17 cellular contexts compared by ENCODE assay signal in genomic region chr4:93469560-93469959, GRCh38.
"Had no signal": no experiment of that assay in that cellular context is flagged by ENCODE, and none has a peak within 500 bp of the region (broad histone marks: within the 10 kb centered on the region; RNA-seq: fewer than 3 reads in every experiment).

No MANE protein-coding gene starts in this region.

- H3K27ac ChIP-seq: epithelial cell of prostate, esophagus muscularis mucosa, gastroesophageal sphincter, right atrium auricular region had no signal

- H3K27me3 ChIP-seq: esophagus muscularis mucosa, gastroesophageal sphincter, right atrium auricular region had no signal

- ATAC-seq: effector memory CD8-positive, alpha-beta T cell; gastroesophageal sphincter; left lobe of liver; mucosa of descending colon; naive thymus-derived CD8-positive, alpha-beta T cell had no signal

- H3K4me1 ChIP-seq: esophagus muscularis mucosa, gastroesophageal sphincter, right atrium auricular region had no signal

- H3K9me3 ChIP-seq: esophagus muscularis mucosa, gastroesophageal sphincter, mucosa of descending colon, right atrium auricular region had no signal

- DNase-seq: effector memory CD8-positive, alpha-beta T cell; foreskin fibroblast; glutamatergic neuron; islet precursor cell; mammary epithelial cell; mucosa of descending colon; naive thymus-derived CD8-positive, alpha-beta T cell; posterior cingulate gyrus; small intestine; stimulated activated CD4-positive, alpha-beta T cell treated with anti-CD3 and anti-CD28 coated beads, Interleukin-12 subunit alpha, Interleukin-12 subunit beta, amount 100 ng/mL, for 4 hours; stimulated activated naive CD4-positive, alpha-beta T cell treated with Interleukin-2 at 50 U/mL for 16 hours; trophoblast cell had no signal

- H3K4me3 ChIP-seq: esophagus muscularis mucosa, gastroesophageal sphincter, mucosa of descending colon, right atrium auricular region had no signal

- H3K36me3 ChIP-seq: esophagus muscularis mucosa, gastroesophageal sphincter, right atrium auricular region had no signal

- FAIRE-seq: small intestine had no signal
